In genomic region chr6:133630651-133631050, GRCh38 we compare ENCODE assay signal across 21 cellular contexts.
A peak's percentile ranks its signal among the peaks of the same experiment; 100 is the strongest.
DNase-seq lines count a peak whose midpoint lies in the region.
"Had no signal": no experiment of that assay in that cellular context is flagged by ENCODE, and none has a peak within 500 bp of the region (broad histone marks: within the 10 kb centered on the region; RNA-seq: fewer than 3 reads in every experiment).

No MANE protein-coding gene starts in this region.

- no peaks in the 10 kb centered on the region for H3K9me3 ChIP-seq in skeletal muscle satellite cell (replicated peaks; ENCODE audit: low read length)
- H3K9me3 ChIP-seq: HAP-1, SK-N-SH had no signal

- H3K27me3 ChIP-seq in skeletal muscle satellite cell (ENCODE audit: control insufficient read depth, insufficient read depth, low read length) = no peaks in the 10 kb centered on the region

- H3K9ac ChIP-seq in skeletal muscle satellite cell (ENCODE audit: low read depth, low read length) = peak overlapping the region; percentile 1
- H3K9ac ChIP-seq: SK-N-SH had no signal

- no peak overlapping the region for H3K4me2 ChIP-seq in skeletal muscle satellite cell (ENCODE audit: low read length)
- H3K4me2 ChIP-seq: SK-N-SH had no signal

- H3K4me3 ChIP-seq in skeletal muscle satellite cell (ENCODE audit: low read length) = no peak overlapping the region
- H3K4me3 ChIP-seq: HAP-1 had no signal

- peak; percentile 42 for DNase-seq in EL
- peak; percentile 40 for DNase-seq in RPMI7951 (ENCODE audit: low read depth)
- DNase-seq in astrocyte of the hippocampus (ENCODE audit: low read depth, low spot score) = peak; percentile 48
- DNase-seq in HCEC 1CT = no peak
- DNase-seq in activated CD4-positive, alpha-beta T cell treated with anti-CD3 and anti-CD28 coated beads, Interleukin-2, amount 50 U/mL, for 4 hours = no peak
- no peak for DNase-seq in GOT3 (lab: John Stamatoyannopoulos, UW)
- DNase-seq in hippocampal formation (lab: John Stamatoyannopoulos, UW) = no peak
- DNase-seq: CD8-positive, alpha-beta memory T cell; DMS153; GF-D8; MV-4-11; NCI-H1105 treated with DMSO at 0.1 percent for 48 hours; NCI-H2029 treated with DMSO at 0.1 percent for 48 hours; NCI-H2171; NCI-H526; OCI-M1; RPMI8226; SHP77; SK-N-SH had no signal

- H3K4me1 ChIP-seq in skeletal muscle satellite cell (ENCODE audit: control insufficient read depth, insufficient read depth, low read length) = peaks cover 31% of the 10 kb centered on the region
- H3K4me1 ChIP-seq: HAP-1 had no signal

- no peaks in the 10 kb centered on the region for H3K36me3 ChIP-seq in skeletal muscle satellite cell (ENCODE audit: insufficient read depth, low read length)
- H3K36me3 ChIP-seq: HAP-1 had no signal

Comparison
In these comparisons a context has a peak if more than half of its experiments do, and no peak if none do; other contexts are left out.
1. DNase-seq: peak in EL (single experiment), RPMI7951 (single experiment) and astrocyte of the hippocampus (single experiment); none in HCEC 1CT (single experiment), activated CD4-positive, alpha-beta T cell treated with anti-CD3 and anti-CD28 coated beads, Interleukin-2, amount 50 U/mL, for 4 hours (0 of 2), GOT3 (single experiment) and hippocampal formation (0 of 2).